In genomic region chr6:537114-537513, GRCh38 we compare ENCODE assay signal across 19 cellular contexts.
"Had no signal": no experiment of that assay in that cellular context is flagged by ENCODE, and none has a peak within 500 bp of the region (broad histone marks: within the 10 kb centered on the region; RNA-seq: fewer than 3 reads in every experiment).

No MANE protein-coding gene starts in this region.

- H3K27me3 ChIP-seq: dorsolateral prefrontal cortex, gastrocnemius medialis, heart right ventricle, neutrophil, sigmoid colon, vagina had no signal

- FAIRE-seq: endometrium, islet of Langerhans had no signal

- H3K27ac ChIP-seq: coronary artery, dorsolateral prefrontal cortex, gastrocnemius medialis, heart right ventricle, neutrophil, sigmoid colon, skin epidermis, vagina had no signal

- H3K4me1 ChIP-seq: gastrocnemius medialis, heart right ventricle, sigmoid colon, vagina had no signal

- ATAC-seq: esophagus mucosa, gastrocnemius medialis, heart right ventricle had no signal

- H3K9me3 ChIP-seq: neutrophil, vagina had no signal

- H3K4me3 ChIP-seq: coronary artery, dorsolateral prefrontal cortex, gastrocnemius medialis, heart right ventricle, sigmoid colon, skin epidermis, vagina had no signal

- DNase-seq: dorsolateral prefrontal cortex; effector memory CD4-positive, alpha-beta T cell; gastrocnemius medialis; heart right ventricle; hypothalamus; kidney glomerular epithelial cell; mesendoderm; naive B cell; sigmoid colon; stimulated activated CD4-positive, alpha-beta T cell treated with anti-CD3 and anti-CD28 coated beads, Interleukin-2, amount 100 ng/mL, for 24 hours; stimulated activated CD4-positive, alpha-beta T cell treated with anti-CD3 and anti-CD28 coated beads, Interleukin-4, amount 100 ng/mL, for 4 hours; stimulated activated naive CD4-positive, alpha-beta T cell treated with Interleukin-2 at 50 U/mL for 16 hours had no signal
